13 cellular contexts compared by ENCODE assay signal in genomic region chr12:50175716-50176026, GRCh38.
"Had no signal": no experiment of that assay in that cellular context is flagged by ENCODE, and none has a peak within 500 bp of the region (broad histone marks: within the 10 kb centered on the region; RNA-seq: fewer than 3 reads in every experiment).

No MANE protein-coding gene starts in this region.

- ATAC-seq: activated CD8-positive, alpha-beta memory T cell treated with anti-CD3 and anti-CD28 coated beads, Interleukin-2, amount 10 ng/mL, durations not matched to agents 7 days and 5 days; activated naive CD4-positive, alpha-beta T cell treated with anti-CD3 and anti-CD28 coated beads, Interleukin-2, amount 50 U/mL, for 72 hours; stimulated activated naive CD8-positive, alpha-beta T cell treated with anti-CD3 and anti-CD28 coated beads, Interleukin-15, Interleukin-2, amounts not matched to agents 100 U/mL and 50 U/mL, for 24 hours had no signal

- H3K9me3 Mint-ChIP-seq: activated CD4-positive, alpha-beta T cell treated with anti-CD3 and anti-CD28 coated beads, Interleukin-2, amount 10 ng/mL, durations not matched to agents 7 days and 5 days; activated naive CD4-positive, alpha-beta T cell treated with anti-CD3 and anti-CD28 coated beads, Interleukin-2, amount 50 U/mL, for 72 hours; type B pancreatic cell had no signal

- H3K27me3 Mint-ChIP-seq: activated CD4-positive, alpha-beta T cell treated with anti-CD3 and anti-CD28 coated beads, Interleukin-2, amount 10 ng/mL, durations not matched to agents 7 days and 5 days; activated CD8-positive, alpha-beta memory T cell treated with anti-CD3 and anti-CD28 coated beads, Interleukin-2, amount 10 ng/mL, durations not matched to agents 7 days and 5 days; type B pancreatic cell had no signal

- H3K9me3 ChIP-seq: heart right ventricle, prostate gland, suprapubic skin had no signal

- H3K27ac Mint-ChIP-seq: activated CD8-positive, alpha-beta memory T cell treated with anti-CD3 and anti-CD28 coated beads, Interleukin-2, amount 10 ng/mL, durations not matched to agents 7 days and 5 days; activated naive CD4-positive, alpha-beta T cell treated with anti-CD3 and anti-CD28 coated beads, Interleukin-2, amount 50 U/mL, for 72 hours; type B pancreatic cell had no signal

- H3K4me3 Mint-ChIP-seq: activated CD4-positive, alpha-beta T cell treated with anti-CD3 and anti-CD28 coated beads, Interleukin-2, amount 10 ng/mL, durations not matched to agents 7 days and 5 days; activated CD8-positive, alpha-beta memory T cell treated with anti-CD3 and anti-CD28 coated beads, Interleukin-2, amount 10 ng/mL, durations not matched to agents 7 days and 5 days; type B pancreatic cell had no signal

- DNase-seq: activated CD8-positive, alpha-beta memory T cell treated with anti-CD3 and anti-CD28 coated beads, Interleukin-2, amount 10 ng/mL, durations not matched to agents 7 days and 5 days; activated effector memory CD4-positive, alpha-beta T cell treated with anti-CD3 and anti-CD28 coated beads, Interleukin-2, amount 50 U/mL, for 16 hours; activated T-cell treated with anti-CD3 and anti-CD28 coated beads, Interleukin-2, amount 50 U/mL, for 1 hour; cortex of kidney; stimulated activated CD4-positive, alpha-beta T cell treated with anti-CD3 and anti-CD28 coated beads, Interleukin-4, amount 100 ng/mL, for 4 hours; stimulated activated CD8-positive, alpha-beta memory T cell treated with anti-CD3 and anti-CD28 coated beads, Interleukin-4, amount 100 ng/mL, for 48 hours; stimulated activated naive CD8-positive, alpha-beta T cell treated with anti-CD3 and anti-CD28 coated beads, Interleukin-15, Interleukin-2, amounts not matched to agents 100 U/mL and 50 U/mL, for 24 hours had no signal

- H3K4me1 Mint-ChIP-seq: activated CD4-positive, alpha-beta T cell treated with anti-CD3 and anti-CD28 coated beads, Interleukin-2, amount 10 ng/mL, durations not matched to agents 7 days and 5 days; activated CD8-positive, alpha-beta memory T cell treated with anti-CD3 and anti-CD28 coated beads, Interleukin-2, amount 10 ng/mL, durations not matched to agents 7 days and 5 days had no signal

- H3K27me3 ChIP-seq: heart right ventricle, suprapubic skin had no signal

- H3K27ac ChIP-seq: heart right ventricle, prostate gland, suprapubic skin had no signal

- H3K4me1 ChIP-seq: heart right ventricle, prostate gland had no signal

- H3K4me3 ChIP-seq: heart right ventricle, prostate gland, suprapubic skin had no signal
